ENCODE assay signal across 30 cellular contexts in genomic region chr17:6683081-6683684, GRCh38. TPM values are rescaled to one million over a fixed set of nuclear protein-coding genes. Genes with fewer than 3 reads are reported as not detected.
"Had no signal": no experiment of that assay in that cellular context is flagged by ENCODE, and none has a peak within 500 bp of the region (broad histone marks: within the 10 kb centered on the region; RNA-seq: fewer than 3 reads in every experiment).

No MANE protein-coding gene starts in this region.

- H3K4me3 ChIP-seq: cardiac muscle cell, MG63, Peyer's patch had no signal

- DNase-seq: activated CD4-positive, alpha-beta memory T cell treated with anti-CD3 and anti-CD28 coated beads, Interleukin-2, amount 10 ng/mL, durations not matched to agents 7 days and 5 days; activated CD4-positive, alpha-beta T cell treated with anti-CD3 and anti-CD28 coated beads for 36 hours; activated CD4-positive, alpha-beta T cell treated with anti-CD3 and anti-CD28 coated beads, Interleukin-2, amount 50 U/mL, for 1 hour; activated gamma-delta T cell treated with Interleukin-2 at 50 U/mL for 16 hours; activated naive CD4-positive, alpha-beta T cell treated with anti-CD3 and anti-CD28 coated beads, Interleukin-2, amount 10 ng/mL, durations not matched to agents 7 days and 5 days; activated naive CD8-positive, alpha-beta T cell treated with anti-CD3 and anti-CD28 coated beads for 36 hours; activated T-cell treated with anti-CD3 and anti-CD28 coated beads for 4 hours; activated T-cell treated with anti-CD3 and anti-CD28 coated beads, Interleukin-2, amount 50 U/mL, for 48 hours; brain microvascular endothelial cell; MG63; MV-4-11; NCI-H1092 treated with DMSO at 0.1 percent for 48 hours; NCI-H1417 treated with DMSO at 0.1 percent for 48 hours; NCI-H1694 treated with DMSO at 0.1 percent for 48 hours; NCI-H2081; NCI-H446; NCI-H524; NCI-H82; SIG-M5; T-cell; T-helper 2 cell; T1000 had no signal

- H3K9ac ChIP-seq: KMS-11 had no signal

- FAIRE-seq: colon, TTC549 had no signal

- H3K27me3 ChIP-seq: cardiac muscle cell, MG63, Peyer's patch had no signal

- H3K4me1 ChIP-seq: Peyer's patch had no signal

- H3K4me2 ChIP-seq: KMS-11 had no signal

- ATAC-seq: activated CD4-positive, alpha-beta T cell treated with anti-CD3 and anti-CD28 coated beads for 36 hours; activated T-helper 17 cell treated with anti-CD3 and anti-CD28 coated beads, Interleukin-2, amount 50 U/mL, for 72 hours; T-cell had no signal

- H3K9me3 ChIP-seq: MG63, Peyer's patch had no signal

- H3K27ac ChIP-seq: brain microvascular endothelial cell, cardiac muscle cell, KMS-11, Peyer's patch, VCaP had no signal

- H3K36me3 ChIP-seq: brain microvascular endothelial cell, cardiac muscle cell, MG63, Peyer's patch had no signal

RNA-seq across cellular contexts. Expression of gene SLC13A5, which starts 30.0 kb away (rescaled TPM):
- total RNA-seq: activated CD4-positive, alpha-beta memory T cell treated with anti-CD3 and anti-CD28 coated beads, Interleukin-2, amount 10 ng/mL, durations not matched to agents 7 days and 5 days; activated CD4-positive, alpha-beta T cell treated with anti-CD3 and anti-CD28 coated beads for 36 hours; activated CD8-positive, alpha-beta memory T cell treated with anti-CD3 and anti-CD28 coated beads for 36 hours; activated naive CD8-positive, alpha-beta T cell treated with anti-CD3 and anti-CD28 coated beads for 36 hours; activated T-helper 17 cell treated with anti-CD3 and anti-CD28 coated beads, Interleukin-2, amount 50 U/mL, for 72 hours; Peyer's patch had no signal
